ENCODE assay signal across 8 cellular contexts in the genomic region with DNA sequence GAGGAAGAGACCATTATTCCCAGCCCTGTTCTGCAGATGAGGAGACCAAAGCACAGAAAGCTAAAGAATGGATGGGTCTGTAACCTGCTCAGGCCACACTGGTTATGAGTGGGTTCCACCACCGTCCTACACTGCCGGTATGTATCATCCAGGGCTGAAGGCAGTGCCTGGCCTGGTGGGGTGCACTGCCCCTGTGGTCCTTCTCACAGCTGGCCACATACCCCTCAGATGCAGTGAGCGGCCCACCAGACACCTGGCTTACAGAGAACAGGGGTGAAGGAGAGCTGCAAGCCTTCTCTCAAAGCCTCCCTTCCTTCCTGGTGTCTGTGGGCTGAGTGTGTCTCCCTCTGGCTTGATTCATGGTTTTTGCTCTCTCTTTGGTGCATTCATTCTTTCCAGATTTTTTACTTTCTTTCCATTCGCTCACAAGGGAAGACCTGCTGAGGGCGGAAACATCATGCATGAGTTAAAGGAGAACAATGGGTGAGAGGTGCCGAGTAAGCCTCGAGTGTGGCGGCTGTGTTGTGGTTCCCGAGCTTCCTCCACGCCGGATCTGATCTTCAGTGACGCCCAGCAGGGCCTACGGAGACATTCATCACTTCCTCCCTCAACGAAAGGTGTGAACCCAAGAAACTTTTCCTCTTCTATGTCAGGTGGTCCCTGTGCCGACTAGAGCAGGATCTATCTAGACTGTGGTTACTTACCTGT.
DNase-seq lines count a peak whose midpoint lies in the region; ATAC-seq and TF ChIP-seq lines count a peak whose summit lies in the region.

No MANE protein-coding gene starts in this region.

- ATAC-seq in T-helper 17 cell (peak; percentile 99), mucosa of descending colon (peak; percentile 87), HG03565 (IDR thresholded peaks at IDR 0.05; ENCODE audit: unreplicated experiment) (no peak), GM18867 (IDR thresholded peaks at IDR 0.05; ENCODE audit: unreplicated experiment) (no peak)

- intact Hi-C loops in mucosa of descending colon (cut with DNase I, micrococcal nuclease), result loop anchor here in 1 of 2 donors (10.0 kb wide), 1 partner anchor 175 kb away; no protein-coding TSS in a partner anchor

- H3K4me1 ChIP-seq in mucosa of descending colon (ENCODE audit: low read depth), result no peaks in the 10 kb centered on the region

- H3K4me3 ChIP-seq in mucosa of descending colon (no peak overlapping the region), MG63 (no peak overlapping the region)

- H3K4me1 Mint-ChIP-seq in T-helper 17 cell, result peaks cover 32% of the 10 kb centered on the region
- no peaks in the 10 kb centered on the region for H3K4me1 Mint-ChIP-seq in glutamatergic neuron (ENCODE audit: low read depth, unreplicated experiment)

- no peaks in the 10 kb centered on the region for H3K27me3 ChIP-seq in MG63

- H3K36me3 ChIP-seq in mucosa of descending colon (ENCODE audit: low read depth), result no peaks in the 10 kb centered on the region
- no peaks in the 10 kb centered on the region for H3K36me3 ChIP-seq in MG63

- peak overlapping the region; percentile 87 for H3K27ac Mint-ChIP-seq in T-helper 17 cell
- no peak overlapping the region for H3K27ac Mint-ChIP-seq in glutamatergic neuron (ENCODE audit: unreplicated experiment)

- H3K4me3 Mint-ChIP-seq in T-helper 17 cell (peak overlapping the region; percentile 75), glutamatergic neuron (ENCODE audit: unreplicated experiment) (no peak overlapping the region)

- DNase-seq in T-helper 17 cell (peak; percentile 55 to 72 (median 69)), activated T-helper 1 cell treated with Interleukin-2 at 50 U/mL for 16 hours (ENCODE audit: low read depth) (peak; percentile 77), mucosa of descending colon (peak; percentile 46 to 82 (median 47)), MG63 (no peak), glutamatergic neuron (no peak)
- DNase-seq in stimulated activated CD8-positive, alpha-beta memory T cell treated with anti-CD3 and anti-CD28 coated beads, Interleukin-7, amount 100 ng/mL, for 24 hours (ENCODE audit: low read depth), result peak; percentile 57

- no peaks in the 10 kb centered on the region for H3K27me3 Mint-ChIP-seq in T-helper 17 cell
- H3K27me3 Mint-ChIP-seq in glutamatergic neuron (ENCODE audit: unreplicated experiment), result no peaks in the 10 kb centered on the region

- TF ChIP-seq CTCF in mucosa of descending colon (IDR thresholded peaks at IDR 0.05) (no peak), glutamatergic neuron (IDR thresholded peaks at IDR 0.05; ENCODE audit: partially characterized antibody, unreplicated experiment) (no peak)

- H3K36me3 Mint-ChIP-seq in T-helper 17 cell (ENCODE audit: low read depth) (no peaks in the 10 kb centered on the region), glutamatergic neuron (ENCODE audit: unreplicated experiment) (no peaks in the 10 kb centered on the region)

- H3K9me3 ChIP-seq in T-helper 17 cell (ENCODE audit: control insufficient read depth, low read length, poor library complexity, severe bottlenecking) (no peaks in the 10 kb centered on the region), mucosa of descending colon (no peaks in the 10 kb centered on the region), MG63 (no peaks in the 10 kb centered on the region)

- no peaks in the 10 kb centered on the region for H3K9me3 Mint-ChIP-seq in glutamatergic neuron (ENCODE audit: unreplicated experiment)

Comparison
In these comparisons a context has a peak if more than half of its experiments do, and no peak if none do; other contexts are left out.
1. ATAC-seq: peak in T-helper 17 cell (single experiment) and mucosa of descending colon (single experiment); none in HG03565 (single experiment) and GM18867 (single experiment).
2. DNase-seq: peak in T-helper 17 cell (3 of 3), activated T-helper 1 cell treated with Interleukin-2 at 50 U/mL for 16 hours (single experiment), mucosa of descending colon (3 of 3) and stimulated activated CD8-positive, alpha-beta memory T cell treated with anti-CD3 and anti-CD28 coated beads, Interleukin-7, amount 100 ng/mL, for 24 hours (single experiment); none in MG63 (single experiment) and glutamatergic neuron (single experiment).